ENCODE assay signal across 22 cellular contexts in the genomic region with DNA sequence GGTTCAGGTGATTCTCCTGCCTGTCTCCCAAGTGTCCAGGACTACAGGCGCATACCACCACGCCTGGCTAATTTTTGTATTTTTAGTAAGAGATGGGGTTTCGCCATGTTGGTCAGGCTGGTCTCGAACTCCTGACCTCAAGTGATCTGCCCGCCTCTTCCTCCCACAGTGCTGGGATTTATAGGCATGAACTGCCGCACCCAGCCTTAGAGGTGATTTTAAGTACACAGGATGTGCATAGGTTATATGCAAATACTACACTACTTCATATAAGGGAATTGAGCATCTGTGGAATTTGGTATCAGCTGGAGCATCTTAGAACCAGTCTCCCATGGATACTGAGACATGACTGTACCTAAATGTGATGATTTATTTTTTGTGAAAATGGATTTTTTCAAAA. TPM values are rescaled to one million over a fixed set of nuclear protein-coding genes. Genes with fewer than 3 reads are reported as not detected.
DNase-seq lines count a peak whose midpoint lies in the region; ATAC-seq and TF ChIP-seq lines count a peak whose summit lies in the region.
"Had no signal": no experiment of that assay in that cellular context is flagged by ENCODE, and none has a peak within 500 bp of the region (broad histone marks: within the 10 kb centered on the region; RNA-seq: fewer than 3 reads in every experiment).

No MANE protein-coding gene starts in this region.

- no peak overlapping the region for H3K27ac ChIP-seq in breast epithelium
- peak overlapping the region in 1 of 4 donors; percentile 47 for H3K27ac ChIP-seq in tibial nerve
- H3K27ac ChIP-seq in testis, result no peak overlapping the region
- H3K27ac ChIP-seq: KMS-11 had no signal

- no TSS peak for BruUV-seq in MCF 10A (replicated peaks; lab: Mats Ljungman, UMichigan)

- no peaks in the 10 kb centered on the region for H3K27me3 ChIP-seq in breast epithelium
- no peaks in the 10 kb centered on the region for H3K27me3 ChIP-seq in tibial nerve
- H3K27me3 ChIP-seq in testis, result no peaks in the 10 kb centered on the region

- CTCF ChIA-PET in MCF 10A (lab: Yijun Ruan, JAX), result no interaction called here

- H3K27ac Mint-ChIP-seq in MCF 10A (ENCODE audit: low read depth, unreplicated experiment) (peak overlapping the region; percentile 35), T-helper 17 cell (peak overlapping the region; percentile 72)
- H3K27ac Mint-ChIP-seq in stimulated activated naive B cell treated with anti-CD40 and anti-IgM and Interleukin-4, amounts not matched to agents 10 μg/mL and 1 μg/mL and 100 μg/mL, for 72 hours, result peak overlapping the region; percentile 31
- H3K27ac Mint-ChIP-seq in activated T-helper 2 cell treated with anti-CD3 and anti-CD28 coated beads, Interferon-gamma antibody, Interleukin-2, Interleukin-4, amounts not matched to agents 10 μg/mL and 5 μg/mL and 100 μg/mL, durations not matched to agents 14 hours and 24 hours and 36 hours, result no peak overlapping the region

- DNase-seq in MCF 10A (ENCODE audit: unreplicated experiment), result no peak
- no peak for DNase-seq in breast epithelium (ENCODE audit: low spot score in 2 of 2)
- no peak for DNase-seq in T-helper 17 cell
- no peak for DNase-seq in mucosa of descending colon
- DNase-seq in stimulated activated naive B cell treated with anti-CD40 and anti-IgM and Interleukin-4, amounts not matched to agents 10 μg/mL and 1 μg/mL and 100 μg/mL, for 72 hours, result no peak
- no peak for DNase-seq in tibial nerve (ENCODE audit: low spot score in 2 of 2)
- no peak for DNase-seq in activated T-helper 2 cell treated with anti-CD3 and anti-CD28 coated beads, Interferon-gamma antibody, Interleukin-2, Interleukin-4, amounts not matched to agents 10 μg/mL and 5 μg/mL and 100 μg/mL, durations not matched to agents 14 hours and 24 hours and 36 hours (ENCODE audit: low spot score)
- DNase-seq in testis, result no peak
- DNase-seq: Caco-2, DMS 273 treated with DMSO at 0.1 percent for 48 hours, DMS79 treated with DMSO at 0.1 percent for 48 hours, HFFc6, MV-4-11, NCI-H1105 treated with DMSO at 0.1 percent for 48 hours, NCI-H2029 treated with DMSO at 0.1 percent for 48 hours, NCI-H2171, NCI-H345, NCI-H524 treated with DMSO at 0.1 percent for 48 hours, NCI-H82 had no signal

- H3K4me1 Mint-ChIP-seq in MCF 10A (ENCODE audit: insufficient read depth, unreplicated experiment) (peaks cover 52% of the 10 kb centered on the region), T-helper 17 cell (peaks cover 69% of the 10 kb centered on the region)
- peaks cover 44 to 81% of the 10 kb centered on the region in 2 donors for H3K4me1 Mint-ChIP-seq in stimulated activated naive B cell treated with anti-CD40 and anti-IgM and Interleukin-4, amounts not matched to agents 10 μg/mL and 1 μg/mL and 100 μg/mL, for 72 hours
- peaks cover 52% of the 10 kb centered on the region for H3K4me1 Mint-ChIP-seq in activated T-helper 2 cell treated with anti-CD3 and anti-CD28 coated beads, Interferon-gamma antibody, Interleukin-2, Interleukin-4, amounts not matched to agents 10 μg/mL and 5 μg/mL and 100 μg/mL, durations not matched to agents 14 hours and 24 hours and 36 hours (ENCODE audit: low read depth)

- no peak for TF ChIP-seq POLR2A in breast epithelium (IDR thresholded peaks at IDR 0.05)
- TF ChIP-seq POLR2A in tibial nerve (IDR thresholded peaks at IDR 0.05), result no peak
- TF ChIP-seq POLR2A in testis (IDR thresholded peaks at IDR 0.05), result no peak

- TF ChIP-seq EP300 in tibial nerve (IDR thresholded peaks at IDR 0.05), result no peak

- no peak for TF ChIP-seq CTCF in MCF 10A (IDR thresholded peaks at IDR 0.05; ENCODE audit: unreplicated experiment)
- no peak for TF ChIP-seq CTCF in breast epithelium (IDR thresholded peaks at IDR 0.05)
- TF ChIP-seq CTCF in mucosa of descending colon (IDR thresholded peaks at IDR 0.05), result no peak
- no peak for TF ChIP-seq CTCF in tibial nerve (IDR thresholded peaks at IDR 0.05)
- no peak for TF ChIP-seq CTCF in testis (IDR thresholded peaks at IDR 0.05)

- H3K9me3 Mint-ChIP-seq in MCF 10A (ENCODE audit: unreplicated experiment), result no peaks in the 10 kb centered on the region
- H3K9me3 Mint-ChIP-seq in stimulated activated naive B cell treated with anti-CD40 and anti-IgM and Interleukin-4, amounts not matched to agents 10 μg/mL and 1 μg/mL and 100 μg/mL, for 72 hours, result peaks cover 0 to 2% of the 10 kb centered on the region in 2 donors
- no peaks in the 10 kb centered on the region for H3K9me3 Mint-ChIP-seq in activated T-helper 2 cell treated with anti-CD3 and anti-CD28 coated beads, Interferon-gamma antibody, Interleukin-2, Interleukin-4, amounts not matched to agents 10 μg/mL and 5 μg/mL and 100 μg/mL, durations not matched to agents 14 hours and 24 hours and 36 hours
- H3K9me3 Mint-ChIP-seq: CD14-positive monocyte, HFFc6 had no signal

- no peaks in the 10 kb centered on the region for H3K27me3 Mint-ChIP-seq in MCF 10A (ENCODE audit: insufficient read depth, unreplicated experiment)
- no peaks in the 10 kb centered on the region for H3K27me3 Mint-ChIP-seq in T-helper 17 cell
- H3K27me3 Mint-ChIP-seq in stimulated activated naive B cell treated with anti-CD40 and anti-IgM and Interleukin-4, amounts not matched to agents 10 μg/mL and 1 μg/mL and 100 μg/mL, for 72 hours, result no peaks in the 10 kb centered on the region
- H3K27me3 Mint-ChIP-seq in activated T-helper 2 cell treated with anti-CD3 and anti-CD28 coated beads, Interferon-gamma antibody, Interleukin-2, Interleukin-4, amounts not matched to agents 10 μg/mL and 5 μg/mL and 100 μg/mL, durations not matched to agents 14 hours and 24 hours and 36 hours (ENCODE audit: low read depth), result no peaks in the 10 kb centered on the region

- H3K4me3 ChIP-seq in breast epithelium (no peak overlapping the region), mucosa of descending colon (no peak overlapping the region), tibial nerve (no peak overlapping the region), testis (no peak overlapping the region)

- intact Hi-C loops in MCF 10A (cut with micrococcal nuclease), result no loop called here
- intact Hi-C loops in breast epithelium (cut with DNase I; ENCODE audit: low total_unique reads), result no loop called here
- intact Hi-C loops in mucosa of descending colon (cut with DNase I, micrococcal nuclease), result no loop called here
- intact Hi-C loops in activated T-helper 2 cell treated with anti-CD3 and anti-CD28 coated beads, Interferon-gamma antibody, Interleukin-2, Interleukin-4, amounts not matched to agents 10 μg/mL and 5 μg/mL and 100 μg/mL, durations not matched to agents 14 hours and 24 hours and 36 hours (cut with micrococcal nuclease), result no loop called here
- intact Hi-C loops in testis (cut with DNase I; ENCODE audit: low total_unique reads), result no loop called here

- WGBS in tibial nerve, 2 donors, result 92 to 93% methylated on average over 6 of the region's 6 CpGs
- 92 to 95% methylated on average over 6 of the region's 6 CpGs for WGBS in testis, 2 donors

- H3K36me3 ChIP-seq in breast epithelium (no peaks in the 10 kb centered on the region), mucosa of descending colon (ENCODE audit: low read depth) (no peaks in the 10 kb centered on the region), tibial nerve (peaks cover 0 to 18% (median 0%) of the 10 kb centered on the region in 3 donors), testis (ENCODE audit: low read depth, missing control alignments) (no peaks in the 10 kb centered on the region)

- ATAC-seq in T-helper 17 cell, result no peak
- ATAC-seq in mucosa of descending colon, result peak; percentile 60
- no peak for ATAC-seq in stimulated activated naive B cell treated with anti-CD40 and anti-IgM and Interleukin-4, amounts not matched to agents 10 μg/mL and 1 μg/mL and 100 μg/mL, for 72 hours (replicated peaks)
- ATAC-seq: Panc1 had no signal

- H3K9me3 ChIP-seq in breast epithelium (no peaks in the 10 kb centered on the region), T-helper 17 cell (ENCODE audit: control insufficient read depth, low read length, poor library complexity, severe bottlenecking) (no peaks in the 10 kb centered on the region), mucosa of descending colon (no peaks in the 10 kb centered on the region), tibial nerve (no peaks in the 10 kb centered on the region), testis (no peaks in the 10 kb centered on the region)
- H3K9me3 ChIP-seq: Caco-2 had no signal

- POLR2A ChIA-PET in MCF 10A (lab: Yijun Ruan, JAX), result no interaction called here

- H3K36me3 Mint-ChIP-seq in MCF 10A (ENCODE audit: insufficient read depth, unreplicated experiment), result peaks cover 96% of the 10 kb centered on the region
- H3K36me3 Mint-ChIP-seq in T-helper 17 cell (ENCODE audit: low read depth), result peaks cover 16% of the 10 kb centered on the region
- H3K36me3 Mint-ChIP-seq in stimulated activated naive B cell treated with anti-CD40 and anti-IgM and Interleukin-4, amounts not matched to agents 10 μg/mL and 1 μg/mL and 100 μg/mL, for 72 hours, result peaks cover 56 to 64% of the 10 kb centered on the region in 2 donors
- H3K36me3 Mint-ChIP-seq in activated T-helper 2 cell treated with anti-CD3 and anti-CD28 coated beads, Interferon-gamma antibody, Interleukin-2, Interleukin-4, amounts not matched to agents 10 μg/mL and 5 μg/mL and 100 μg/mL, durations not matched to agents 14 hours and 24 hours and 36 hours (ENCODE audit: low read depth), result peaks cover 90% of the 10 kb centered on the region

- H3K4me3 Mint-ChIP-seq in MCF 10A (ENCODE audit: unreplicated experiment) (no peak overlapping the region), T-helper 17 cell (peak overlapping the region; percentile 9)
- H3K4me3 Mint-ChIP-seq in stimulated activated naive B cell treated with anti-CD40 and anti-IgM and Interleukin-4, amounts not matched to agents 10 μg/mL and 1 μg/mL and 100 μg/mL, for 72 hours, result no peak overlapping the region
- no peak overlapping the region for H3K4me3 Mint-ChIP-seq in activated T-helper 2 cell treated with anti-CD3 and anti-CD28 coated beads, Interferon-gamma antibody, Interleukin-2, Interleukin-4, amounts not matched to agents 10 μg/mL and 5 μg/mL and 100 μg/mL, durations not matched to agents 14 hours and 24 hours and 36 hours (ENCODE audit: low read depth)
- H3K4me3 Mint-ChIP-seq: CD14-positive monocyte, HFFc6 had no signal

- H3K4me1 ChIP-seq in breast epithelium, result no peaks in the 10 kb centered on the region
- peaks cover 50% of the 10 kb centered on the region for H3K4me1 ChIP-seq in mucosa of descending colon (ENCODE audit: low read depth)
- H3K4me1 ChIP-seq in tibial nerve, result peaks cover 0 to 91% (median 19%) of the 10 kb centered on the region in 4 donors
- no peaks in the 10 kb centered on the region for H3K4me1 ChIP-seq in testis

RNA-seq across cellular contexts. Expression of a gene that starts 21.0 kb away (rescaled TPM):
- total RNA-seq in MCF 10A (2022), result 151 and 155 TPM in 2 replicates
- total RNA-seq in breast epithelium, result 100 to 1,000 TPM; 124 to 180 (median 142) TPM
- total RNA-seq in T-helper 17 cell, result 100 to 1,000 TPM; 171 to 195 TPM
- total RNA-seq in mucosa of descending colon, result 100 to 1,000 TPM in 2 of 3 donors, 10 to 100 TPM in 1; 85.7 to 212 (median 111) TPM
- total RNA-seq in tibial nerve, result 100 to 1,000 TPM; 101 to 131 (median 118) TPM
- total RNA-seq in activated T-helper 2 cell treated with anti-CD3 and anti-CD28 coated beads, Interferon-gamma antibody, Interleukin-2, Interleukin-4, amounts not matched to agents 10 μg/mL and 5 μg/mL and 100 μg/mL, durations not matched to agents 14 hours and 24 hours and 36 hours, result 126 and 130 TPM in 2 replicates
- total RNA-seq in testis, result 100 to 1,000 TPM; 166 to 174 TPM
- polyA plus RNA-seq in testis (ENCODE audit: insufficient read depth, low read depth, low replicate concordance), result 130 TPM
